In the genomic region with DNA sequence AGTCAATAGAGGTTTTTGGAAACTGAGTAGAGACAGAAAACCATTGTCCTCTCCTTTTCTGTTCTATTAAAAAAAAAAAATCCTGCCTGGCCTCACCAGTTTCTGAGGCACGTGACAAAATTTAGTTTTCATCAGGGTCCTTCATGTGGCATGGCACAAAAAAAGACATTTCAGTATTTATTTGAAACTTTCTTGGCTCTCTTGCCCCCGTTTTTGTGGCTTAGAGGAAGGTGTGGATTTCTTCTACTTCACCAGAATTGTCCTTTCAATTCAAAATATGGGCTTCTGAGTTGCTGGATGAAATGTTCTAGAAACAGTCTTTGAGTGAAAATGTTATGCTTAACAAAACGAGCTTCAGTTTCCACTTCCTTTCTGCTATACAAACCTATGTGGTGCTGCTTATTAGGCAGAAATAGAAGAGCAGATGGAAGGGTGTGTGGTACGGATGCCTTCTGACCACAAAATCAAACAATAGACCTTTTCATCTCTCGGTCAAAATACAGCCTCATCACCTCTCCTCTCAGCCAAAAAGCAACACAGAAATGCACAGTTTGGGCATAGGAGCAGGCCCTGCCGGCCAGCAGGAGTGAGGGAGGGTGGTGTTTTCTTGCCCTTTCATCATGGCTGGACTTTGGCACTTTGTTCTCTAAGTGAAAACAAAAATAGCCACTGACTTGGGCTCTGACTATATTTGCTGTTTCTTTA, we compare ENCODE assay signal across 1 cellular context.
A peak's percentile ranks its signal among the peaks of the same experiment; 100 is the strongest.
TF ChIP-seq lines count a peak whose summit lies in the region.

No MANE protein-coding gene starts in this region.

TF ChIP-seq in GM12878, 131 proteins besides CTCF, POLR2A, EP300 and RAD21 (continued from another document and continues in another):
- TF ChIP-seq, protein P1, sequence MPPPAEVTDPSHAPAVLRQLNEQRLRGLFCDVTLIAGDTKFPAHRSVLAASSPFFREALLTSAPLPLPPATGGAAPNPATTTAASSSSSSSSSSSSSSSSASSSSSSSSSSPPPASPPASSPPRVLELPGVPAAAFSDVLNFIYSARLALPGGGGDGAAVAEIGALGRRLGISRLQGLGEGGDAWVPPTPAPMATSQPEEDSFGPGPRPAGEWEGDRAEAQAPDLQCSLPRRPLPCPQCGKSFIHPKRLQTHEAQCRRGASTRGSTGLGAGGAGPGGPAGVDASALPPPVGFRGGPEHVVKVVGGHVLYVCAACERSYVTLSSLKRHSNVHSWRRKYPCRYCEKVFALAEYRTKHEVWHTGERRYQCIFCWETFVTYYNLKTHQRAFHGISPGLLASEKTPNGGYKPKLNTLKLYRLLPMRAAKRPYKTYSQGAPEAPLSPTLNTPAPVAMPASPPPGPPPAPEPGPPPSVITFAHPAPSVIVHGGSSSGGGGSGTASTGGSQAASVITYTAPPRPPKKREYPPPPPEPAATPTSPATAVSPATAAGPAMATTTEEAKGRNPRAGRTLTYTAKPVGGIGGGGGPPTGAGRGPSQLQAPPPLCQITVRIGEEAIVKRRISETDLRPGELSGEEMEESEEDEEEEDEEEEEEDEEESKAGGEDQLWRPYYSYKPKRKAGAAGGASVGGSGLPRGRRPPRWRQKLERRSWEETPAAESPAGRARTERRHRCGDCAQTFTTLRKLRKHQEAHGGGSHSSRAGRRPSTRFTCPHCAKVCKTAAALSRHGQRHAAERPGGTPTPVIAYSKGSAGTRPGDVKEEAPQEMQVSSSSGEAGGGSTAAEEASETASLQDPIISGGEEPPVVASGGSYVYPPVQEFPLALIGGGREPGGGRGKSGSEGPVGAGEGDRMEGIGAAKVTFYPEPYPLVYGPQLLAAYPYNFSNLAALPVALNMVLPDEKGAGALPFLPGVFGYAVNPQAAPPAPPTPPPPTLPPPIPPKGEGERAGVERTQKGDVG (CRISPR knock-in tag; IDR thresholded peaks at IDR 0.05), result no peak
- TF ChIP-seq TCF12 (IDR thresholded peaks at IDR 0.05; ENCODE audit: low read depth, low read length) (no peak), BHLHE40 (IDR thresholded peaks at IDR 0.05; ENCODE audit: borderline replicate concordance in 1 of 2, low read depth in 2 of 2, low read length in 1 of 2) (peak; percentile 54 to 58; a peak in 3 of 4 replicates), NRF1 (conservative IDR thresholded peaks at IDR 0.05; ENCODE audit: low read depth, low read length) (no peak), HDAC2 (IDR thresholded peaks at IDR 0.05) (no peak), PAX8 (IDR thresholded peaks at IDR 0.05) (no peak), ZSCAN29 (IDR thresholded peaks at IDR 0.05) (no peak), WRNIP1 (IDR thresholded peaks at IDR 0.05; ENCODE audit: borderline replicate concordance, low read depth, low read length) (no peak), MYB (IDR thresholded peaks at IDR 0.05; ENCODE audit: borderline replicate concordance, low read depth, low read length) (no peak), ZNF217 (IDR thresholded peaks at IDR 0.05) (no peak), CHD2 (IDR thresholded peaks at IDR 0.05; ENCODE audit: borderline replicate concordance, low read depth, low read length) (no peak), CBX3 (IDR thresholded peaks at IDR 0.05; ENCODE audit: borderline replicate concordance, low read depth) (no peak), ZNF207 (IDR thresholded peaks at IDR 0.05; ENCODE audit: borderline replicate concordance) (no peak), RELA (IDR thresholded peaks at IDR 0.05; ENCODE audit: borderline replicate concordance, partially characterized antibody) (no peak), BMI1 (IDR thresholded peaks at IDR 0.05; ENCODE audit: borderline replicate concordance) (no peak), MYC (IDR thresholded peaks at IDR 0.05; ENCODE audit: insufficient read depth, insufficient read length, insufficient replicate concordance, low read length, severe bottlenecking) (no peak)
- TF ChIP-seq, protein P2, sequence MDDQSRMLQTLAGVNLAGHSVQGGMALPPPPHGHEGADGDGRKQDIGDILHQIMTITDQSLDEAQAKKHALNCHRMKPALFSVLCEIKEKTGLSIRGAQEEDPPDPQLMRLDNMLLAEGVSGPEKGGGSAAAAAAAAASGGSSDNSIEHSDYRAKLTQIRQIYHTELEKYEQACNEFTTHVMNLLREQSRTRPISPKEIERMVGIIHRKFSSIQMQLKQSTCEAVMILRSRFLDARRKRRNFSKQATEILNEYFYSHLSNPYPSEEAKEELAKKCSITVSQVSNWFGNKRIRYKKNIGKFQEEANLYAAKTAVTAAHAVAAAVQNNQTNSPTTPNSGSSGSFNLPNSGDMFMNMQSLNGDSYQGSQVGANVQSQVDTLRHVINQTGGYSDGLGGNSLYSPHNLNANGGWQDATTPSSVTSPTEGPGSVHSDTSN (IDR thresholded peaks at IDR 0.05; ENCODE audit: insufficient replicate concordance, low read depth, low read length), result no peak
- TF ChIP-seq, protein P3, sequence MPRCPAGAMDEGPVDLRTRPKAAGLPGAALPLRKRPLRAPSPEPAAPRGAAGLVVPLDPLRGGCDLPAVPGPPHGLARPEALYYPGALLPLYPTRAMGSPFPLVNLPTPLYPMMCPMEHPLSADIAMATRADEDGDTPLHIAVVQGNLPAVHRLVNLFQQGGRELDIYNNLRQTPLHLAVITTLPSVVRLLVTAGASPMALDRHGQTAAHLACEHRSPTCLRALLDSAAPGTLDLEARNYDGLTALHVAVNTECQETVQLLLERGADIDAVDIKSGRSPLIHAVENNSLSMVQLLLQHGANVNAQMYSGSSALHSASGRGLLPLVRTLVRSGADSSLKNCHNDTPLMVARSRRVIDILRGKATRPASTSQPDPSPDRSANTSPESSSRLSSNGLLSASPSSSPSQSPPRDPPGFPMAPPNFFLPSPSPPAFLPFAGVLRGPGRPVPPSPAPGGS (IDR thresholded peaks at IDR 0.05; ENCODE audit: borderline replicate concordance, insufficient read depth, low read depth, low read length, poor library complexity, severe bottlenecking), result no peak
- TF ChIP-seq, protein P4, sequence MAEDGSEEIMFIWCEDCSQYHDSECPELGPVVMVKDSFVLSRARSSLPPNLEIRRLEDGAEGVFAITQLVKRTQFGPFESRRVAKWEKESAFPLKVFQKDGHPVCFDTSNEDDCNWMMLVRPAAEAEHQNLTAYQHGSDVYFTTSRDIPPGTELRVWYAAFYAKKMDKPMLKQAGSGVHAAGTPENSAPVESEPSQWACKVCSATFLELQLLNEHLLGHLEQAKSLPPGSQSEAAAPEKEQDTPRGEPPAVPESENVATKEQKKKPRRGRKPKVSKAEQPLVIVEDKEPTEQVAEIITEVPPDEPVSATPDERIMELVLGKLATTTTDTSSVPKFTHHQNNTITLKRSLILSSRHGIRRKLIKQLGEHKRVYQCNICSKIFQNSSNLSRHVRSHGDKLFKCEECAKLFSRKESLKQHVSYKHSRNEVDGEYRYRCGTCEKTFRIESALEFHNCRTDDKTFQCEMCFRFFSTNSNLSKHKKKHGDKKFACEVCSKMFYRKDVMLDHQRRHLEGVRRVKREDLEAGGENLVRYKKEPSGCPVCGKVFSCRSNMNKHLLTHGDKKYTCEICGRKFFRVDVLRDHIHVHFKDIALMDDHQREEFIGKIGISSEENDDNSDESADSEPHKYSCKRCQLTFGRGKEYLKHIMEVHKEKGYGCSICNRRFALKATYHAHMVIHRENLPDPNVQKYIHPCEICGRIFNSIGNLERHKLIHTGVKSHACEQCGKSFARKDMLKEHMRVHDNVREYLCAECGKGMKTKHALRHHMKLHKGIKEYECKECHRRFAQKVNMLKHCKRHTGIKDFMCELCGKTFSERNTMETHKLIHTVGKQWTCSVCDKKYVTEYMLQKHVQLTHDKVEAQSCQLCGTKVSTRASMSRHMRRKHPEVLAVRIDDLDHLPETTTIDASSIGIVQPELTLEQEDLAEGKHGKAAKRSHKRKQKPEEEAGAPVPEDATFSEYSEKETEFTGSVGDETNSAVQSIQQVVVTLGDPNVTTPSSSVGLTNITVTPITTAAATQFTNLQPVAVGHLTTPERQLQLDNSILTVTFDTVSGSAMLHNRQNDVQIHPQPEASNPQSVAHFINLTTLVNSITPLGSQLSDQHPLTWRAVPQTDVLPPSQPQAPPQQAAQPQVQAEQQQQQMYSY (CRISPR knock-in tag; IDR thresholded peaks at IDR 0.05), result no peak
- TF ChIP-seq, protein P5, sequence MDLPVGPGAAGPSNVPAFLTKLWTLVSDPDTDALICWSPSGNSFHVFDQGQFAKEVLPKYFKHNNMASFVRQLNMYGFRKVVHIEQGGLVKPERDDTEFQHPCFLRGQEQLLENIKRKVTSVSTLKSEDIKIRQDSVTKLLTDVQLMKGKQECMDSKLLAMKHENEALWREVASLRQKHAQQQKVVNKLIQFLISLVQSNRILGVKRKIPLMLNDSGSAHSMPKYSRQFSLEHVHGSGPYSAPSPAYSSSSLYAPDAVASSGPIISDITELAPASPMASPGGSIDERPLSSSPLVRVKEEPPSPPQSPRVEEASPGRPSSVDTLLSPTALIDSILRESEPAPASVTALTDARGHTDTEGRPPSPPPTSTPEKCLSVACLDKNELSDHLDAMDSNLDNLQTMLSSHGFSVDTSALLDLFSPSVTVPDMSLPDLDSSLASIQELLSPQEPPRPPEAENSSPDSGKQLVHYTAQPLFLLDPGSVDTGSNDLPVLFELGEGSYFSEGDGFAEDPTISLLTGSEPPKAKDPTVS (IDR thresholded peaks at IDR 0.05; ENCODE audit: low read depth, low read length), result no peak
- TF ChIP-seq, protein P6, sequence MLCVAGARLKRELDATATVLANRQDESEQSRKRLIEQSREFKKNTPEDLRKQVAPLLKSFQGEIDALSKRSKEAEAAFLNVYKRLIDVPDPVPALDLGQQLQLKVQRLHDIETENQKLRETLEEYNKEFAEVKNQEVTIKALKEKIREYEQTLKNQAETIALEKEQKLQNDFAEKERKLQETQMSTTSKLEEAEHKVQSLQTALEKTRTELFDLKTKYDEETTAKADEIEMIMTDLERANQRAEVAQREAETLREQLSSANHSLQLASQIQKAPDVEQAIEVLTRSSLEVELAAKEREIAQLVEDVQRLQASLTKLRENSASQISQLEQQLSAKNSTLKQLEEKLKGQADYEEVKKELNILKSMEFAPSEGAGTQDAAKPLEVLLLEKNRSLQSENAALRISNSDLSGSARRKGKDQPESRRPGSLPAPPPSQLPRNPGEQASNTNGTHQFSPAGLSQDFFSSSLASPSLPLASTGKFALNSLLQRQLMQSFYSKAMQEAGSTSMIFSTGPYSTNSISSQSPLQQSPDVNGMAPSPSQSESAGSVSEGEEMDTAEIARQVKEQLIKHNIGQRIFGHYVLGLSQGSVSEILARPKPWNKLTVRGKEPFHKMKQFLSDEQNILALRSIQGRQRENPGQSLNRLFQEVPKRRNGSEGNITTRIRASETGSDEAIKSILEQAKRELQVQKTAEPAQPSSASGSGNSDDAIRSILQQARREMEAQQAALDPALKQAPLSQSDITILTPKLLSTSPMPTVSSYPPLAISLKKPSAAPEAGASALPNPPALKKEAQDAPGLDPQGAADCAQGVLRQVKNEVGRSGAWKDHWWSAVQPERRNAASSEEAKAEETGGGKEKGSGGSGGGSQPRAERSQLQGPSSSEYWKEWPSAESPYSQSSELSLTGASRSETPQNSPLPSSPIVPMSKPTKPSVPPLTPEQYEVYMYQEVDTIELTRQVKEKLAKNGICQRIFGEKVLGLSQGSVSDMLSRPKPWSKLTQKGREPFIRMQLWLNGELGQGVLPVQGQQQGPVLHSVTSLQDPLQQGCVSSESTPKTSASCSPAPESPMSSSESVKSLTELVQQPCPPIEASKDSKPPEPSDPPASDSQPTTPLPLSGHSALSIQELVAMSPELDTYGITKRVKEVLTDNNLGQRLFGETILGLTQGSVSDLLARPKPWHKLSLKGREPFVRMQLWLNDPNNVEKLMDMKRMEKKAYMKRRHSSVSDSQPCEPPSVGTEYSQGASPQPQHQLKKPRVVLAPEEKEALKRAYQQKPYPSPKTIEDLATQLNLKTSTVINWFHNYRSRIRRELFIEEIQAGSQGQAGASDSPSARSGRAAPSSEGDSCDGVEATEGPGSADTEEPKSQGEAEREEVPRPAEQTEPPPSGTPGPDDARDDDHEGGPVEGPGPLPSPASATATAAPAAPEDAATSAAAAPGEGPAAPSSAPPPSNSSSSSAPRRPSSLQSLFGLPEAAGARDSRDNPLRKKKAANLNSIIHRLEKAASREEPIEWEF (IDR thresholded peaks at IDR 0.05; ENCODE audit: insufficient replicate concordance, low read depth, low read length), result no peak
- TF ChIP-seq, protein P7, sequence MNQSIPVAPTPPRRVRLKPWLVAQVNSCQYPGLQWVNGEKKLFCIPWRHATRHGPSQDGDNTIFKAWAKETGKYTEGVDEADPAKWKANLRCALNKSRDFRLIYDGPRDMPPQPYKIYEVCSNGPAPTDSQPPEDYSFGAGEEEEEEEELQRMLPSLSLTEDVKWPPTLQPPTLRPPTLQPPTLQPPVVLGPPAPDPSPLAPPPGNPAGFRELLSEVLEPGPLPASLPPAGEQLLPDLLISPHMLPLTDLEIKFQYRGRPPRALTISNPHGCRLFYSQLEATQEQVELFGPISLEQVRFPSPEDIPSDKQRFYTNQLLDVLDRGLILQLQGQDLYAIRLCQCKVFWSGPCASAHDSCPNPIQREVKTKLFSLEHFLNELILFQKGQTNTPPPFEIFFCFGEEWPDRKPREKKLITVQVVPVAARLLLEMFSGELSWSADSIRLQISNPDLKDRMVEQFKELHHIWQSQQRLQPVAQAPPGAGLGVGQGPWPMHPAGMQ (IDR thresholded peaks at IDR 0.05; ENCODE audit: borderline replicate concordance), result no peak
- TF ChIP-seq, protein P8, sequence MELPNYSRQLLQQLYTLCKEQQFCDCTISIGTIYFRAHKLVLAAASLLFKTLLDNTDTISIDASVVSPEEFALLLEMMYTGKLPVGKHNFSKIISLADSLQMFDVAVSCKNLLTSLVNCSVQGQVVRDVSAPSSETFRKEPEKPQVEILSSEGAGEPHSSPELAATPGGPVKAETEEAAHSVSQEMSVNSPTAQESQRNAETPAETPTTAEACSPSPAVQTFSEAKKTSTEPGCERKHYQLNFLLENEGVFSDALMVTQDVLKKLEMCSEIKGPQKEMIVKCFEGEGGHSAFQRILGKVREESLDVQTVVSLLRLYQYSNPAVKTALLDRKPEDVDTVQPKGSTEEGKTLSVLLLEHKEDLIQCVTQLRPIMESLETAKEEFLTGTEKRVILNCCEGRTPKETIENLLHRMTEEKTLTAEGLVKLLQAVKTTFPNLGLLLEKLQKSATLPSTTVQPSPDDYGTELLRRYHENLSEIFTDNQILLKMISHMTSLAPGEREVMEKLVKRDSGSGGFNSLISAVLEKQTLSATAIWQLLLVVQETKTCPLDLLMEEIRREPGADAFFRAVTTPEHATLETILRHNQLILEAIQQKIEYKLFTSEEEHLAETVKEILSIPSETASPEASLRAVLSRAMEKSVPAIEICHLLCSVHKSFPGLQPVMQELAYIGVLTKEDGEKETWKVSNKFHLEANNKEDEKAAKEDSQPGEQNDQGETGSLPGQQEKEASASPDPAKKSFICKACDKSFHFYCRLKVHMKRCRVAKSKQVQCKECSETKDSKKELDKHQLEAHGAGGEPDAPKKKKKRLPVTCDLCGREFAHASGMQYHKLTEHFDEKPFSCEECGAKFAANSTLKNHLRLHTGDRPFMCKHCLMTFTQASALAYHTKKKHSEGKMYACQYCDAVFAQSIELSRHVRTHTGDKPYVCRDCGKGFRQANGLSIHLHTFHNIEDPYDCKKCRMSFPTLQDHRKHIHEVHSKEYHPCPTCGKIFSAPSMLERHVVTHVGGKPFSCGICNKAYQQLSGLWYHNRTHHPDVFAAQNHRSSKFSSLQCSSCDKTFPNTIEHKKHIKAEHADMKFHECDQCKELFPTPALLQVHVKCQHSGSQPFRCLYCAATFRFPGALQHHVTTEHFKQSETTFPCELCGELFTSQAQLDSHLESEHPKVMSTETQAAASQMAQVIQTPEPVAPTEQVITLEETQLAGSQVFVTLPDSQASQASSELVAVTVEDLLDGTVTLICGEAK (IDR thresholded peaks at IDR 0.05; ENCODE audit: borderline replicate concordance), result no peak
- TF ChIP-seq, protein P9, sequence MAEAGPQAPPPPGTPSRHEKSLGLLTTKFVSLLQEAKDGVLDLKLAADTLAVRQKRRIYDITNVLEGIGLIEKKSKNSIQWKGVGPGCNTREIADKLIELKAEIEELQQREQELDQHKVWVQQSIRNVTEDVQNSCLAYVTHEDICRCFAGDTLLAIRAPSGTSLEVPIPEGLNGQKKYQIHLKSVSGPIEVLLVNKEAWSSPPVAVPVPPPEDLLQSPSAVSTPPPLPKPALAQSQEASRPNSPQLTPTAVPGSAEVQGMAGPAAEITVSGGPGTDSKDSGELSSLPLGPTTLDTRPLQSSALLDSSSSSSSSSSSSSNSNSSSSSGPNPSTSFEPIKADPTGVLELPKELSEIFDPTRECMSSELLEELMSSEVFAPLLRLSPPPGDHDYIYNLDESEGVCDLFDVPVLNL (IDR thresholded peaks at IDR 0.05; ENCODE audit: low read depth, low read length), result no peak
